In genomic region chr7:38607466-38607865, GRCh38 we compare ENCODE assay signal across 11 cellular contexts.
"Had no signal": no experiment of that assay in that cellular context is flagged by ENCODE, and none has a peak within 500 bp of the region (broad histone marks: within the 10 kb centered on the region; RNA-seq: fewer than 3 reads in every experiment).

No MANE protein-coding gene starts in this region.

- DNase-seq: GM23248, GOT3, H7, H9, HCEC 1CT, HFFc6 had no signal

- H3K36me3 ChIP-seq: HAP-1 had no signal

- H3K9me3 Mint-ChIP-seq: GM23338, H9, HFFc6 had no signal

- H3K4me3 Mint-ChIP-seq: GM23338, H9, HFFc6 had no signal

- H3K27ac Mint-ChIP-seq: GM23338, H9, HFFc6 had no signal

- H3K4me1 Mint-ChIP-seq: GM23338 had no signal

- H3K27ac ChIP-seq: GM23248 had no signal

- H3K4me3 ChIP-seq: GM23248, GM23338, HAP-1 had no signal

- FAIRE-seq: H1, H54 had no signal

- H3K4me2 ChIP-seq: GM23338 had no signal

- H3K9me3 ChIP-seq: HAP-1 had no signal

- H2AFZ ChIP-seq: GM23248, GM23338 had no signal

- ATAC-seq: GM23338, HCT116 had no signal

- H3K4me1 ChIP-seq: HAP-1 had no signal

- H3K9ac ChIP-seq: GM23248 had no signal
